In the genomic region with DNA sequence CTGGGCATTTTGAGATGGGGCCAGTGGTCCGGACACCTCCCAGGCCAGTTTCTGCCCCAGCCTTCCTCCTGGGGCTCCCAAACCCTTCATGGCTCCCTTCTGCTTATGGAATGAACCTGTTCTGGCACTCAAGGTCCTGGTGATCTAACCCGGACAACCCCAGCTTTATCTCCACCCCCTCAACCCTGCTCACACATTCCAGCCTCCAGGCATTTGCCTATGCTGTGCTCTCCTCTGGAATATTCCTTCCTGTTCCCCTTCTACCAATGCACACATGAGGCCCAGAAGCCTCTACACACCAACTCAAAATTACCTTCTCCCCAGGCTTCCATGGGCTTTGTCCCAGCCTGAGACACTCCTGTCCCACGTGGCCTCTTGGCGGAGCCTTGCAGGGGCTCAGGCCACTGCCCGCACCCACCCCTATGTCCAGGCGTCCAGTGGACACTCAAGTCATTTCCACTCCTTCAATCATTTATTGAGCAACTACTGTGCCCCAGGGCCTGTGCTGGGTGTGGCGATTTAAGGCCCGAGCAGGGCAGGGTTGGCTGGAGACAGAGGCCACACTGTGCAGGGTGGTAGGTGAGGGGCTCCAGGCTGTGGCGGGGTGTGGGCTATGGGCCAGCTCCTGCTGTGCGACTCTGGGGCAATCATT, we compare ENCODE assay signal across 23 cellular contexts. TPM values are rescaled to one million over a fixed set of nuclear protein-coding genes. Genes with fewer than 3 reads are reported as not detected.
DNase-seq lines count a peak whose midpoint lies in the region; ATAC-seq and TF ChIP-seq lines count a peak whose summit lies in the region.
"Had no signal": no experiment of that assay in that cellular context is flagged by ENCODE, and none has a peak within 500 bp of the region (broad histone marks: within the 10 kb centered on the region; RNA-seq: fewer than 3 reads in every experiment).

No MANE protein-coding gene starts in this region.

- H3K4me1 ChIP-seq in GM23248 (ENCODE audit: insufficient read depth) = peaks cover 18% of the 10 kb centered on the region
- H3K4me1 ChIP-seq in right lobe of liver = peaks cover 0 to 4% (median 2%) of the 10 kb centered on the region in 4 donors
- peaks cover 19 to 52% of the 10 kb centered on the region in 2 donors for H3K4me1 ChIP-seq in thyroid gland
- H3K4me1 ChIP-seq in OCI-LY7 (ENCODE audit: insufficient read depth, low read length, poor library complexity, severe bottlenecking) = peaks cover 19% of the 10 kb centered on the region
- H3K4me1 ChIP-seq: foreskin keratinocyte had no signal

- H3K4me3 ChIP-seq in GM23248 (no peak overlapping the region), right lobe of liver (no peak overlapping the region), thyroid gland (replicated peaks in 1 of 3) (no peak overlapping the region), OCI-LY7 (ENCODE audit: low read depth, low read length, poor library complexity, severe bottlenecking) (no peak overlapping the region)

- peak overlapping the region; percentile 77 for H3K27ac Mint-ChIP-seq in T-helper 17 cell
- H3K27ac Mint-ChIP-seq in activated CD4-positive, alpha-beta T cell treated with anti-CD3 and anti-CD28 coated beads for 36 hours = no peak overlapping the region
- H3K27ac Mint-ChIP-seq: activated naive CD8-positive, alpha-beta T cell treated with anti-CD3 and anti-CD28 coated beads, Interleukin-2, amount 50 U/mL, for 24 hours; T-cell had no signal

- WGBS in GM23248 (ENCODE audit: low coverage in 1 of 2, low lambda C conversion rate in 2 of 2, missing lambda C conversion rate in 2 of 2), 2 experiments = 80 to 85% methylated on average over 8 to 10 of the region's 10 CpGs
- 79% methylated on average over 6 of the region's 10 CpGs for WGBS in right lobe of liver (ENCODE audit: insufficient coverage, low coverage, low lambda C conversion rate, missing lambda C conversion rate)
- WGBS in thyroid gland, 2 donors = 82 to 90% methylated on average over 8 to 10 of the region's 10 CpGs

- DNase-seq in GM23248 (peak; percentile 16), T-helper 17 cell (no peak), right lobe of liver (no peak), thyroid gland (no peak), OCI-LY7 (ENCODE audit: low spot score) (no peak)
- no peak for DNase-seq in activated CD4-positive, alpha-beta T cell treated with anti-CD3 and anti-CD28 coated beads for 36 hours
- DNase-seq: activated naive CD8-positive, alpha-beta T cell treated with anti-CD3 and anti-CD28 coated beads, Interleukin-2, amount 50 U/mL, for 24 hours; C1 segment of cervical spinal cord; central memory CD4-positive, alpha-beta T cell; DMS79; effector CD8-positive, alpha-beta T cell; KBM-7; mammary epithelial cell; naive thymus-derived CD8-positive, alpha-beta T cell; NCI-H1048; NCI-H2107; NCI-H774; T-cell had no signal

- H3K9me3 Mint-ChIP-seq in activated CD4-positive, alpha-beta T cell treated with anti-CD3 and anti-CD28 coated beads for 36 hours (ENCODE audit: low read depth) = no peaks in the 10 kb centered on the region
- H3K9me3 Mint-ChIP-seq: activated naive CD8-positive, alpha-beta T cell treated with anti-CD3 and anti-CD28 coated beads, Interleukin-2, amount 50 U/mL, for 24 hours; naive thymus-derived CD8-positive, alpha-beta T cell; T-cell had no signal

- no peaks in the 10 kb centered on the region for H3K27me3 Mint-ChIP-seq in T-helper 17 cell
- no peaks in the 10 kb centered on the region for H3K27me3 Mint-ChIP-seq in activated CD4-positive, alpha-beta T cell treated with anti-CD3 and anti-CD28 coated beads for 36 hours
- H3K27me3 Mint-ChIP-seq: activated naive CD8-positive, alpha-beta T cell treated with anti-CD3 and anti-CD28 coated beads, Interleukin-2, amount 50 U/mL, for 24 hours; naive thymus-derived CD8-positive, alpha-beta T cell; T-cell had no signal

- H3K9me3 ChIP-seq in GM23248 (ENCODE audit: low read depth) (no peaks in the 10 kb centered on the region), T-helper 17 cell (ENCODE audit: control insufficient read depth, low read length, poor library complexity, severe bottlenecking) (no peaks in the 10 kb centered on the region), right lobe of liver (no peaks in the 10 kb centered on the region), thyroid gland (no peaks in the 10 kb centered on the region), OCI-LY7 (ENCODE audit: low read length) (no peaks in the 10 kb centered on the region)

- POLR2A ChIA-PET in activated CD4-positive, alpha-beta T cell treated with anti-CD3 and anti-CD28 coated beads for 36 hours (lab: Charles Lee) = no interaction called here
- POLR2A ChIA-PET in OCI-LY7 (lab: Charles Lee) = no interaction called here

- CTCF ChIA-PET in activated CD4-positive, alpha-beta T cell treated with anti-CD3 and anti-CD28 coated beads for 36 hours (lab: Charles Lee) = no interaction called here
- CTCF ChIA-PET in OCI-LY7 (lab: Charles Lee; ENCODE audit: unreplicated experiment) = no interaction called here

- intact Hi-C loops in right lobe of liver (cut with DNase I) (no loop called here), thyroid gland (cut with DNase I) (no loop called here), OCI-LY7 (cut with micrococcal nuclease; ENCODE audit: unreplicated experiment) (no loop called here)
- intact Hi-C loops in activated CD4-positive, alpha-beta T cell treated with anti-CD3 and anti-CD28 coated beads for 36 hours (cut with DNase I, micrococcal nuclease) = no loop called here

- H4K20me1 ChIP-seq in GM23248 (ENCODE audit: insufficient read depth) (no peaks in the 10 kb centered on the region), OCI-LY7 (ENCODE audit: insufficient read depth, low read length) (no peaks in the 10 kb centered on the region)

- peaks cover 3% of the 10 kb centered on the region for H3K36me3 Mint-ChIP-seq in T-helper 17 cell (ENCODE audit: low read depth)
- H3K36me3 Mint-ChIP-seq in activated CD4-positive, alpha-beta T cell treated with anti-CD3 and anti-CD28 coated beads for 36 hours (ENCODE audit: low read depth) = no peaks in the 10 kb centered on the region
- H3K36me3 Mint-ChIP-seq: naive thymus-derived CD8-positive, alpha-beta T cell; T-cell had no signal

- TF ChIP-seq POLR2A in right lobe of liver (IDR thresholded peaks at IDR 0.05) (no peak), thyroid gland (IDR thresholded peaks at IDR 0.05) (no peak)

- H3K9me2 ChIP-seq in GM23248 (ENCODE audit: insufficient read depth) (no peaks in the 10 kb centered on the region), OCI-LY7 (ENCODE audit: insufficient read depth, low read length) (no peaks in the 10 kb centered on the region)

- peaks cover 11% of the 10 kb centered on the region for H3K4me1 Mint-ChIP-seq in T-helper 17 cell
- H3K4me1 Mint-ChIP-seq in activated CD4-positive, alpha-beta T cell treated with anti-CD3 and anti-CD28 coated beads for 36 hours = no peaks in the 10 kb centered on the region
- H3K4me1 Mint-ChIP-seq: activated naive CD8-positive, alpha-beta T cell treated with anti-CD3 and anti-CD28 coated beads, Interleukin-2, amount 50 U/mL, for 24 hours had no signal

- H3K27ac ChIP-seq in GM23248 (peak overlapping the region; percentile 36), right lobe of liver (peak overlapping the region in 2 of 3 donors; percentile 28 to 40), thyroid gland (peak overlapping the region in 2 of 3 donors; percentile 12 to 45), OCI-LY7 (ENCODE audit: low read depth, low read length, poor library complexity, severe bottlenecking) (no peak overlapping the region)
- H3K27ac ChIP-seq: foreskin keratinocyte, HL-60 had no signal

- peak overlapping the region; percentile 45 for H3K9ac ChIP-seq in GM23248

- no peak overlapping the region for H3K4me3 Mint-ChIP-seq in T-helper 17 cell
- no peak overlapping the region for H3K4me3 Mint-ChIP-seq in activated CD4-positive, alpha-beta T cell treated with anti-CD3 and anti-CD28 coated beads for 36 hours
- H3K4me3 Mint-ChIP-seq: activated naive CD8-positive, alpha-beta T cell treated with anti-CD3 and anti-CD28 coated beads, Interleukin-2, amount 50 U/mL, for 24 hours; naive thymus-derived CD8-positive, alpha-beta T cell; T-cell had no signal

- H3K4me2 ChIP-seq in GM23248 (ENCODE audit: unreplicated experiment) (no peak overlapping the region), OCI-LY7 (ENCODE audit: low read length) (no peak overlapping the region)

- ATAC-seq in T-helper 17 cell (no peak), right lobe of liver (no peak), GM21367 (IDR thresholded peaks at IDR 0.05; ENCODE audit: unreplicated experiment) (no peak)
- ATAC-seq in activated CD4-positive, alpha-beta T cell treated with anti-CD3 and anti-CD28 coated beads for 36 hours = no peak
- ATAC-seq: activated naive CD8-positive, alpha-beta T cell treated with anti-CD3 and anti-CD28 coated beads, Interleukin-2, amount 50 U/mL, for 24 hours; foreskin keratinocyte; naive thymus-derived CD8-positive, alpha-beta T cell; T-cell had no signal

- no peak for TF ChIP-seq CTCF in right lobe of liver (IDR thresholded peaks at IDR 0.05)
- no peak for TF ChIP-seq CTCF in thyroid gland (IDR thresholded peaks at IDR 0.05)
- no peak for TF ChIP-seq CTCF in OCI-LY7 (conservative IDR thresholded peaks at IDR 0.05; ENCODE audit: low read length)

- H3F3A ChIP-seq in GM23248 (ENCODE audit: insufficient read depth) = no peaks in the 10 kb centered on the region

- in situ Hi-C loops in GM23248 (cut with MboI) = no loop called here

- H2AFZ ChIP-seq in GM23248 = no peak overlapping the region
- no peak overlapping the region for H2AFZ ChIP-seq in OCI-LY7 (ENCODE audit: low read length)

- H3K36me3 ChIP-seq in GM23248 (ENCODE audit: low read depth) = no peaks in the 10 kb centered on the region
- no peaks in the 10 kb centered on the region for H3K36me3 ChIP-seq in right lobe of liver
- peaks cover 11 to 15% of the 10 kb centered on the region in 2 donors for H3K36me3 ChIP-seq in thyroid gland
- H3K36me3 ChIP-seq in OCI-LY7 (ENCODE audit: insufficient read depth, low read length) = no peaks in the 10 kb centered on the region

- BruUV-seq in OCI-LY7 (replicated peaks; lab: Mats Ljungman, UMichigan) = no TSS peak

- H3K79me2 ChIP-seq in GM23248 (ENCODE audit: insufficient read depth) (peaks cover 48% of the 10 kb centered on the region), OCI-LY7 (ENCODE audit: insufficient read depth, low read depth, low read length) (no peaks in the 10 kb centered on the region)

- H3K27me3 ChIP-seq in GM23248 (replicated peaks; ENCODE audit: insufficient read depth) (no peaks in the 10 kb centered on the region), right lobe of liver (no peaks in the 10 kb centered on the region), thyroid gland (no peaks in the 10 kb centered on the region)

RNA-seq across cellular contexts. Expression of gene PLXND1, which starts 18.8 kb away (rescaled TPM):
- 67.2 and 83.0 TPM in 2 replicates for total RNA-seq in GM23248 (2014; rRNA removed; shearing (Covaris generic))
- polyA plus RNA-seq in GM23248 (2016; fragmentation: Nextera tagmentation; extraction: Ambion mirVana) = 35.7 and 37.4 TPM in 2 replicates
- 100 to 1,000 TPM in 1 of 2 donors, 10 to 100 TPM in 1; 78.8 to 152 TPM for total RNA-seq in T-helper 17 cell
- 10 to 100 TPM; 27.0 to 48.8 (median 29.6) TPM for total RNA-seq in right lobe of liver
- 10 to 100 TPM; 50.7 to 69.8 (median 60.8) TPM for total RNA-seq in thyroid gland
- total RNA-seq in activated CD4-positive, alpha-beta T cell treated with anti-CD3 and anti-CD28 coated beads for 36 hours = 1 to 10 TPM; 3.1 to 4.6 TPM
- 6.0 and 6.8 TPM in 2 replicates for total RNA-seq in OCI-LY7 (2014; rRNA removed; shearing (Covaris generic))
- total RNA-seq in OCI-LY7 (2022) = 4.7 and 5.3 TPM in 2 replicates

RNA-seq across cellular contexts. Expression of gene H1-8, which starts 44.7 kb away (rescaled TPM):
- not detected in 2 replicates for total RNA-seq in GM23248 (2014; rRNA removed; shearing (Covaris generic))
- not detected in 2 replicates for polyA plus RNA-seq in GM23248 (2016; fragmentation: Nextera tagmentation; extraction: Ambion mirVana)
- total RNA-seq in T-helper 17 cell (not detected), right lobe of liver (not detected), thyroid gland (not detected), OCI-LY7 (2022) (not detected in 2 replicates)
- not detected for total RNA-seq in activated CD4-positive, alpha-beta T cell treated with anti-CD3 and anti-CD28 coated beads for 36 hours
- total RNA-seq in OCI-LY7 (2014; rRNA removed; shearing (Covaris generic)) = not detected in 2 replicates
- total RNA-seq: foreskin keratinocyte; mammary epithelial cell; naive thymus-derived CD8-positive, alpha-beta T cell; RPMI7951; T-cell; temporal lobe had no signal
- polyA plus RNA-seq: foreskin keratinocyte; mammary epithelial cell; naive thymus-derived CD8-positive, alpha-beta T cell had no signal

RNA-seq across cellular contexts. Expression of gene RHO, which starts 59.2 kb away (rescaled TPM):
- not detected in 2 replicates for total RNA-seq in GM23248 (2014; rRNA removed; shearing (Covaris generic))
- polyA plus RNA-seq in GM23248 (2016; fragmentation: Nextera tagmentation; extraction: Ambion mirVana) = not detected in 2 replicates
- total RNA-seq in T-helper 17 cell (not detected), right lobe of liver (not detected), thyroid gland (not detected), OCI-LY7 (2022) (not detected in 2 replicates)
- total RNA-seq in activated CD4-positive, alpha-beta T cell treated with anti-CD3 and anti-CD28 coated beads for 36 hours = not detected
- total RNA-seq in OCI-LY7 (2014; rRNA removed; shearing (Covaris generic)) = not detected in 2 replicates
- total RNA-seq: foreskin keratinocyte, mammary epithelial cell, RPMI7951, temporal lobe had no signal
- polyA plus RNA-seq: foreskin keratinocyte; mammary epithelial cell; naive thymus-derived CD8-positive, alpha-beta T cell had no signal
